In genomic region chr21:31873696-31874599, GRCh38 we compare ENCODE assay signal across 8 cellular contexts.
A peak's percentile ranks its signal among the peaks of the same experiment; 100 is the strongest.
DNase-seq lines count a peak whose midpoint lies in the region; ATAC-seq and TF ChIP-seq lines count a peak whose summit lies in the region.

No MANE protein-coding gene starts in this region.

- no peak for ATAC-seq in HG02970 (IDR thresholded peaks at IDR 0.05; ENCODE audit: low FRiP score, unreplicated experiment)
- ATAC-seq in GM21423 (IDR thresholded peaks at IDR 0.05; ENCODE audit: unreplicated experiment), result no peak

- intact Hi-C loops in posterior cingulate gyrus (cut with DNase I), result loop anchor here (5.0 to 10.0 kb wide), 2 partner anchors 121 to 263 kb away; no protein-coding TSS in a partner anchor

- peak; percentile 49 for TF ChIP-seq CTCF in GM10266 (IDR thresholded peaks at IDR 0.05; ENCODE audit: control insufficient read depth, insufficient read depth, low read depth, missing control alignments)

- DNase-seq in GM10266 (ENCODE audit: extremely low spot score) (peak; percentile 45), NCI-H128 (lab: John Stamatoyannopoulos, UW; ENCODE audit: unreplicated experiment) (peak; percentile 13), foreskin melanocyte (peak; percentile 26), posterior cingulate gyrus (peak in 7 of 10 donors; percentile 34 to 91 (median 42)), putamen (ENCODE audit: low spot score) (no peak)
- peak; percentile 89 for DNase-seq in activated CD8-positive, alpha-beta memory T cell treated with anti-CD3 and anti-CD28 coated beads, Interleukin-2, amount 50 U/mL, for 48 hours
